9 cellular contexts compared by ENCODE assay signal in genomic region chr11:17528181-17528691, GRCh38. TPM values are rescaled to one million over a fixed set of nuclear protein-coding genes. Genes with fewer than 3 reads are reported as not detected.
A peak's percentile ranks its signal among the peaks of the same experiment; 100 is the strongest.
DNase-seq lines count a peak whose midpoint lies in the region; ATAC-seq and TF ChIP-seq lines count a peak whose summit lies in the region.
"Had no signal": no experiment of that assay in that cellular context is flagged by ENCODE, and none has a peak within 500 bp of the region (broad histone marks: within the 10 kb centered on the region; RNA-seq: fewer than 3 reads in every experiment).

No MANE protein-coding gene starts in this region.

- intact Hi-C loops in adrenal gland (cut with DNase I), result loop anchor here in 1 of 2 donors (5.0 kb wide), 1 partner anchor 146 kb away; no protein-coding TSS in a partner anchor
- intact Hi-C loops in gastrocnemius medialis (cut with DNase I; ENCODE audit: low total_unique reads), result no loop called here

- 42 to 62% (median 51%) methylated on average over 3 to 9 of the region's 9 CpGs for WGBS in adrenal gland, 4 donors

- H3K4me1 ChIP-seq in SJCRH30, result peaks cover 40% of the 10 kb centered on the region
- H3K4me1 ChIP-seq in adrenal gland (replicated peaks in 1 of 2), result no peaks in the 10 kb centered on the region
- H3K4me1 ChIP-seq in right atrium auricular region, result peaks cover 0 to 39% of the 10 kb centered on the region in 2 donors
- H3K4me1 ChIP-seq in gastrocnemius medialis, result no peaks in the 10 kb centered on the region

- H3K9me3 ChIP-seq in SJCRH30 (replicated peaks), result no peaks in the 10 kb centered on the region
- no peaks in the 10 kb centered on the region for H3K9me3 ChIP-seq in adrenal gland (replicated peaks in 1 of 3)
- H3K9me3 ChIP-seq in right atrium auricular region, result no peaks in the 10 kb centered on the region
- no peaks in the 10 kb centered on the region for H3K9me3 ChIP-seq in gastrocnemius medialis

- peak; percentile 82 for ATAC-seq in GM19351 (IDR thresholded peaks at IDR 0.05; ENCODE audit: unreplicated experiment)
- peak in 1 of 2 donors; percentile 79 for ATAC-seq in gastrocnemius medialis
- no peak for ATAC-seq in HG03039 (IDR thresholded peaks at IDR 0.05; ENCODE audit: unreplicated experiment)

- TF ChIP-seq RAD21 in Ishikawa (IDR thresholded peaks at IDR 0.05; ENCODE audit: low read depth), result peak; percentile 76

- H3K4me3 ChIP-seq in SJCRH30 (peak overlapping the region; percentile 35), adrenal gland (no peak overlapping the region), right atrium auricular region (no peak overlapping the region), gastrocnemius medialis (no peak overlapping the region)

- in situ Hi-C loops in gastrocnemius medialis (cut with MboI; ENCODE audit: low sequenced_read_pairs in 4 of 4), result loop anchor here in 1 of 4 donors (10.0 kb wide), 1 partner anchor 293 kb away; no protein-coding TSS in a partner anchor

- DNase-seq in AML-193 (lab: John Stamatoyannopoulos, UW), result peak; percentile 31 to 35
- DNase-seq in SJCRH30, result peak; percentile 90 to 97
- DNase-seq in adrenal gland, result peak; percentile 37 to 80 (median 75)
- no peak for DNase-seq in right atrium auricular region (ENCODE audit: low spot score)
- DNase-seq in gastrocnemius medialis, result no peak

- no peaks in the 10 kb centered on the region for H3K36me3 ChIP-seq in SJCRH30
- no peaks in the 10 kb centered on the region for H3K36me3 ChIP-seq in adrenal gland (replicated peaks in 1 of 2)
- no peaks in the 10 kb centered on the region for H3K36me3 ChIP-seq in right atrium auricular region
- H3K36me3 ChIP-seq in gastrocnemius medialis, result no peaks in the 10 kb centered on the region

- H3K27ac ChIP-seq in SJCRH30, result peak overlapping the region; percentile 94
- no peak overlapping the region for H3K27ac ChIP-seq in adrenal gland
- H3K27ac ChIP-seq in right atrium auricular region, result no peak overlapping the region
- no peak overlapping the region for H3K27ac ChIP-seq in gastrocnemius medialis

- TF ChIP-seq CTCF in adrenal gland (IDR thresholded peaks at IDR 0.05), result peak; percentile 66 to 78 (median 73)
- TF ChIP-seq CTCF in right atrium auricular region (IDR thresholded peaks at IDR 0.05), result peak; percentile 39 to 76
- TF ChIP-seq CTCF in gastrocnemius medialis (IDR thresholded peaks at IDR 0.05 in 4 of 5, conservative IDR thresholded peaks at IDR 0.05 in 1 of 5), result peak in 4 of 5 experiments; percentile 56 to 72 (median 68)

- TF ChIP-seq EP300 in Ishikawa (IDR thresholded peaks at IDR 0.05; ENCODE audit: borderline replicate concordance), result no peak

- TF ChIP-seq POLR2A in adrenal gland (IDR thresholded peaks at IDR 0.05), result no peak
- no peak for TF ChIP-seq POLR2A in gastrocnemius medialis (IDR thresholded peaks at IDR 0.05)

- H3K27me3 ChIP-seq in SJCRH30 (no peaks in the 10 kb centered on the region), adrenal gland (no peaks in the 10 kb centered on the region), right atrium auricular region (no peaks in the 10 kb centered on the region), gastrocnemius medialis (peaks cover 0 to 2% (median 0%) of the 10 kb centered on the region in 3 donors)

TF ChIP-seq in Ishikawa, 13 proteins besides CTCF, POLR2A, EP300 and RAD21:
- TF ChIP-seq CEBPB (IDR thresholded peaks at IDR 0.05), result no peak
- no peak for TF ChIP-seq EGR1 (IDR thresholded peaks at IDR 0.05)
- TF ChIP-seq MAX (IDR thresholded peaks at IDR 0.05), result no peak
- TF ChIP-seq ZBTB7A (IDR thresholded peaks at IDR 0.05; ENCODE audit: low read depth), result no peak
- no peak for TF ChIP-seq TAF1 (IDR thresholded peaks at IDR 0.05; ENCODE audit: low read depth)
- no peak for TF ChIP-seq TEAD4 (IDR thresholded peaks at IDR 0.05)
- no peak for TF ChIP-seq CREB1 (IDR thresholded peaks at IDR 0.05; ENCODE audit: low read depth)
- TF ChIP-seq, protein P1, sequence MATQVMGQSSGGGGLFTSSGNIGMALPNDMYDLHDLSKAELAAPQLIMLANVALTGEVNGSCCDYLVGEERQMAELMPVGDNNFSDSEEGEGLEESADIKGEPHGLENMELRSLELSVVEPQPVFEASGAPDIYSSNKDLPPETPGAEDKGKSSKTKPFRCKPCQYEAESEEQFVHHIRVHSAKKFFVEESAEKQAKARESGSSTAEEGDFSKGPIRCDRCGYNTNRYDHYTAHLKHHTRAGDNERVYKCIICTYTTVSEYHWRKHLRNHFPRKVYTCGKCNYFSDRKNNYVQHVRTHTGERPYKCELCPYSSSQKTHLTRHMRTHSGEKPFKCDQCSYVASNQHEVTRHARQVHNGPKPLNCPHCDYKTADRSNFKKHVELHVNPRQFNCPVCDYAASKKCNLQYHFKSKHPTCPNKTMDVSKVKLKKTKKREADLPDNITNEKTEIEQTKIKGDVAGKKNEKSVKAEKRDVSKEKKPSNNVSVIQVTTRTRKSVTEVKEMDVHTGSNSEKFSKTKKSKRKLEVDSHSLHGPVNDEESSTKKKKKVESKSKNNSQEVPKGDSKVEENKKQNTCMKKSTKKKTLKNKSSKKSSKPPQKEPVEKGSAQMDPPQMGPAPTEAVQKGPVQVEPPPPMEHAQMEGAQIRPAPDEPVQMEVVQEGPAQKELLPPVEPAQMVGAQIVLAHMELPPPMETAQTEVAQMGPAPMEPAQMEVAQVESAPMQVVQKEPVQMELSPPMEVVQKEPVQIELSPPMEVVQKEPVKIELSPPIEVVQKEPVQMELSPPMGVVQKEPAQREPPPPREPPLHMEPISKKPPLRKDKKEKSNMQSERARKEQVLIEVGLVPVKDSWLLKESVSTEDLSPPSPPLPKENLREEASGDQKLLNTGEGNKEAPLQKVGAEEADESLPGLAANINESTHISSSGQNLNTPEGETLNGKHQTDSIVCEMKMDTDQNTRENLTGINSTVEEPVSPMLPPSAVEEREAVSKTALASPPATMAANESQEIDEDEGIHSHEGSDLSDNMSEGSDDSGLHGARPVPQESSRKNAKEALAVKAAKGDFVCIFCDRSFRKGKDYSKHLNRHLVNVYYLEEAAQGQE (IDR thresholded peaks at IDR 0.05; ENCODE audit: low read depth), result no peak

RNA-seq across cellular contexts. Expression of gene USH1C, which starts 16.0 kb away (rescaled TPM):
- total RNA-seq in SJCRH30 (2014; rRNA removed; shearing (Covaris generic)), result 0.35 and 0.47 TPM in 2 replicates
- total RNA-seq in adrenal gland (1 to 10 TPM in 2 of 8 donors, under 1 TPM in 4, not detected in 2; 0.14 to 2.6 (median 0.85) TPM), right atrium auricular region (not detected), gastrocnemius medialis (under 1 TPM in 1 of 4 donors, not detected in 3; 0.78 TPM)
- 1 to 10 TPM in 1 of 3 donors, under 1 TPM in 2; 0.48 to 2.7 (median 0.68) TPM for polyA plus RNA-seq in adrenal gland
- total RNA-seq: mononuclear cell had no signal

RNA-seq across cellular contexts. Expression of gene OTOG, which starts 18.8 kb away (rescaled TPM):
- 3.3 and 5.9 TPM in 2 replicates for total RNA-seq in SJCRH30 (2014; rRNA removed; shearing (Covaris generic))
- total RNA-seq in adrenal gland, result not detected
- polyA plus RNA-seq in adrenal gland, result not detected
- total RNA-seq in right atrium auricular region, result not detected
- not detected for total RNA-seq in gastrocnemius medialis
- total RNA-seq: mononuclear cell had no signal

RNA-seq across cellular contexts. Expression of gene ABCC8, which starts 51.6 kb away (rescaled TPM):
- total RNA-seq in SJCRH30 (2014; rRNA removed; shearing (Covaris generic)), result not detected in 2 replicates
- total RNA-seq in adrenal gland (10 to 100 TPM in 3 of 8 donors, 1 to 10 TPM in 2, under 1 TPM in 2, not detected in 1; 0.43 to 17.8 (median 1.9) TPM), right atrium auricular region (1 to 10 TPM; 3.0 to 4.2 TPM), gastrocnemius medialis (1 to 10 TPM in 2 of 4 donors, under 1 TPM in 2; 0.33 to 4.0 (median 1.1) TPM)
- polyA plus RNA-seq in adrenal gland, result 100 to 1,000 TPM in 1 of 3 donors, 10 to 100 TPM in 1, 1 to 10 TPM in 1; 4.0 to 216 (median 34.7) TPM

Comparison
In these comparisons a context has a peak if more than half of its experiments do, and no peak if none do; other contexts are left out.
1. DNase-seq: peak in AML-193 (2 of 2), SJCRH30 (2 of 2) and adrenal gland (7 of 7); none in right atrium auricular region (single experiment) and gastrocnemius medialis (0 of 2).
2. Peak in every context shown above with its lines, with median percentiles within 50 percentile points of each other: CTCF ChIP-seq.